10 cellular contexts compared by ENCODE assay signal in genomic region chr20:50980071-50980681, GRCh38. TPM values are rescaled to one million over a fixed set of nuclear protein-coding genes. Genes with fewer than 3 reads are reported as not detected.
DNase-seq lines count a peak whose midpoint lies in the region; ATAC-seq and TF ChIP-seq lines count a peak whose summit lies in the region.
"Had no signal": no experiment of that assay in that cellular context is flagged by ENCODE, and none has a peak within 500 bp of the region (broad histone marks: within the 10 kb centered on the region; RNA-seq: fewer than 3 reads in every experiment).

No MANE protein-coding gene starts in this region.

- peaks cover 32 to 56% of the 10 kb centered on the region in 2 donors for H3K27me3 Mint-ChIP-seq in stimulated activated naive B cell treated with anti-CD40 and anti-IgM and Interleukin-4, amounts not matched to agents 10 μg/mL and 1 μg/mL and 100 μg/mL, for 72 hours
- H3K27me3 Mint-ChIP-seq in mesothelial cell of epicardium (ENCODE audit: low read depth) = peaks cover 9% of the 10 kb centered on the region

- no peaks in the 10 kb centered on the region for H3K79me2 ChIP-seq in fibroblast of lung (ENCODE audit: control insufficient read depth, insufficient read depth, low read length)

- H3K9me3 Mint-ChIP-seq in stimulated activated naive B cell treated with anti-CD40 and anti-IgM and Interleukin-4, amounts not matched to agents 10 μg/mL and 1 μg/mL and 100 μg/mL, for 72 hours = no peaks in the 10 kb centered on the region
- peaks cover 4% of the 10 kb centered on the region for H3K9me3 Mint-ChIP-seq in mesothelial cell of epicardium
- H3K9me3 Mint-ChIP-seq: T-helper 1 cell treated with Interleukin-12 subunit alpha and Interleukin-12 subunit beta and Interleukin-4 antibody, amounts not matched to agents 30 μg/mL and 1 μg/mL, for 36 hours had no signal

- TF ChIP-seq CTCF in fibroblast of lung (conservative IDR thresholded peaks at IDR 0.05 in 1 of 2, IDR thresholded peaks at IDR 0.05 in 1 of 2; ENCODE audit: low read depth in 1 of 2, low read length in 2 of 2) (no peak), mesothelial cell of epicardium (IDR thresholded peaks at IDR 0.05; ENCODE audit: unreplicated experiment) (no peak)

- no peak overlapping the region for H3K4me3 Mint-ChIP-seq in stimulated activated naive B cell treated with anti-CD40 and anti-IgM and Interleukin-4, amounts not matched to agents 10 μg/mL and 1 μg/mL and 100 μg/mL, for 72 hours
- no peak overlapping the region for H3K4me3 Mint-ChIP-seq in mesothelial cell of epicardium
- H3K4me3 Mint-ChIP-seq: T-helper 1 cell treated with Interleukin-12 subunit alpha and Interleukin-12 subunit beta and Interleukin-4 antibody, amounts not matched to agents 30 μg/mL and 1 μg/mL, for 36 hours had no signal

- H3K27ac Mint-ChIP-seq in stimulated activated naive B cell treated with anti-CD40 and anti-IgM and Interleukin-4, amounts not matched to agents 10 μg/mL and 1 μg/mL and 100 μg/mL, for 72 hours = no peak overlapping the region
- no peak overlapping the region for H3K27ac Mint-ChIP-seq in mesothelial cell of epicardium
- H3K27ac Mint-ChIP-seq: T-helper 1 cell treated with Interleukin-12 subunit alpha and Interleukin-12 subunit beta and Interleukin-4 antibody, amounts not matched to agents 30 μg/mL and 1 μg/mL, for 36 hours had no signal

- H3K4me1 Mint-ChIP-seq in stimulated activated naive B cell treated with anti-CD40 and anti-IgM and Interleukin-4, amounts not matched to agents 10 μg/mL and 1 μg/mL and 100 μg/mL, for 72 hours = peaks cover 11 to 16% of the 10 kb centered on the region in 2 donors
- peaks cover 7% of the 10 kb centered on the region for H3K4me1 Mint-ChIP-seq in mesothelial cell of epicardium

- DNase-seq in activated T-cell treated with anti-CD3 and anti-CD28 coated beads for 24 hours (ENCODE audit: low read depth) (peak; percentile 27), activated T-cell treated with anti-CD3 and anti-CD28 coated beads for 4 hours (no peak), SJSA1 (ENCODE audit: low read depth in 1 of 2, low spot score in 2 of 2) (peak; percentile 81 to 90), fibroblast of lung (ENCODE audit: low read depth in 2 of 2) (peak; percentile 99 to 100), cerebellum (ENCODE audit: low spot score) (no peak), mesothelial cell of epicardium (ENCODE audit: low spot score in 2 of 2, unreplicated experiment in 2 of 2) (no peak)
- DNase-seq in stimulated activated naive B cell treated with anti-CD40 and anti-IgM and Interleukin-4, amounts not matched to agents 10 μg/mL and 1 μg/mL and 100 μg/mL, for 72 hours = no peak
- DNase-seq: DMS79 had no signal

- H3K36me3 ChIP-seq in SJSA1 = no peaks in the 10 kb centered on the region
- no peaks in the 10 kb centered on the region for H3K36me3 ChIP-seq in fibroblast of lung (ENCODE audit: control insufficient read depth, insufficient read depth, low read length)

- H3K9ac ChIP-seq in fibroblast of lung (ENCODE audit: insufficient read depth, low read length) = peak overlapping the region; percentile 1

- no peaks in the 10 kb centered on the region for H3K9me3 ChIP-seq in SJSA1 (replicated peaks)
- H3K9me3 ChIP-seq in fibroblast of lung (ENCODE audit: control insufficient read depth, insufficient read depth, low read depth, low read length) = no peaks in the 10 kb centered on the region

- H3K36me3 Mint-ChIP-seq in stimulated activated naive B cell treated with anti-CD40 and anti-IgM and Interleukin-4, amounts not matched to agents 10 μg/mL and 1 μg/mL and 100 μg/mL, for 72 hours = no peaks in the 10 kb centered on the region
- H3K36me3 Mint-ChIP-seq in mesothelial cell of epicardium = no peaks in the 10 kb centered on the region

- no peak overlapping the region for H2AFZ ChIP-seq in fibroblast of lung (ENCODE audit: low read length)

- no peak overlapping the region for H3K4me2 ChIP-seq in fibroblast of lung (ENCODE audit: extremely low read depth, insufficient read depth, low read length)

- H4K20me1 ChIP-seq in fibroblast of lung (ENCODE audit: control insufficient read depth, extremely low read depth, insufficient read depth, low read length) = no peaks in the 10 kb centered on the region

- no peaks in the 10 kb centered on the region for H3K27me3 ChIP-seq in SJSA1 (replicated peaks)
- H3K27me3 ChIP-seq in fibroblast of lung (ENCODE audit: control insufficient read depth, insufficient read depth, low read length) = no peaks in the 10 kb centered on the region

- H3K27ac ChIP-seq in SJSA1 = peak overlapping the region; percentile 80
- H3K27ac ChIP-seq in fibroblast of lung (ENCODE audit: insufficient read depth, low read length) = peak overlapping the region; percentile 85

- no peak overlapping the region for H3K4me3 ChIP-seq in SJSA1
- H3K4me3 ChIP-seq in fibroblast of lung (replicated peaks in 1 of 4; ENCODE audit: control extremely low read depth in 1 of 4, insufficient read depth in 1 of 4, low read depth in 3 of 4, low read length in 4 of 4) = no peak overlapping the region

- peak; percentile 50 to 78 for ATAC-seq in stimulated activated naive B cell treated with anti-CD40 and anti-IgM and Interleukin-4, amounts not matched to agents 10 μg/mL and 1 μg/mL and 100 μg/mL, for 72 hours (replicated peaks)
- no peak for ATAC-seq in HG03354 (IDR thresholded peaks at IDR 0.05; ENCODE audit: poor library complexity, severe bottlenecking, unreplicated experiment)

- H3K4me1 ChIP-seq in SJSA1 (replicated peaks) = peaks cover 29% of the 10 kb centered on the region
- peaks cover 22% of the 10 kb centered on the region for H3K4me1 ChIP-seq in fibroblast of lung (ENCODE audit: control insufficient read depth, extremely low read depth, insufficient read depth, low read length)

RNA-seq across cellular contexts. Expression of gene MOCS3, which starts 21.6 kb away (rescaled TPM):
- total RNA-seq in SJSA1 (2014; rRNA removed; shearing (Covaris generic)) = 6.2 and 7.2 TPM in 2 replicates
- total RNA-seq in fibroblast of lung (9.2 and 10.1 TPM in 2 replicates), cerebellum (5.5 TPM), mesothelial cell of epicardium (5.4 to 5.7 TPM (median 5.7 TPM) in 3 replicates)
- polyA plus RNA-seq in fibroblast of lung = 3.7 and 4.5 TPM in 2 replicates
- polyA plus RNA-seq in fibroblast of lung (2012) = 3.3 and 4.0 TPM in 2 replicates
- 5.4 and 7.3 TPM in 2 replicates for polyA minus RNA-seq in fibroblast of lung (ENCODE audit: low replicate concordance)

RNA-seq across cellular contexts. Expression of gene DPM1, which starts 21.8 kb away (rescaled TPM):
- 122 and 138 TPM in 2 replicates for total RNA-seq in SJSA1 (2014; rRNA removed; shearing (Covaris generic))
- total RNA-seq in fibroblast of lung (53.2 and 60.9 TPM in 2 replicates), cerebellum (23.6 TPM), mesothelial cell of epicardium (34.5 to 36.5 TPM (median 36.0 TPM) in 3 replicates)
- 89.1 and 103 TPM in 2 replicates for polyA plus RNA-seq in fibroblast of lung
- polyA plus RNA-seq in fibroblast of lung (2012) = 66.0 and 68.9 TPM in 2 replicates
- polyA minus RNA-seq in fibroblast of lung (ENCODE audit: low replicate concordance) = 5.9 and 6.6 TPM in 2 replicates

RNA-seq across cellular contexts. Expression of gene KCNG1, which starts 42.7 kb away (rescaled TPM):
- total RNA-seq in SJSA1 (2014; rRNA removed; shearing (Covaris generic)) = 17.7 and 31.0 TPM in 2 replicates
- total RNA-seq in fibroblast of lung (9.9 and 26.5 TPM in 2 replicates), cerebellum (3.5 TPM), mesothelial cell of epicardium (40.8 to 44.3 TPM (median 44.2 TPM) in 3 replicates)
- 0.73 and 1.8 TPM in 2 replicates for polyA plus RNA-seq in fibroblast of lung
- polyA plus RNA-seq in fibroblast of lung (2012) = 0.76 and 3.2 TPM in 2 replicates
- polyA minus RNA-seq in fibroblast of lung (ENCODE audit: low replicate concordance) = 1.1 and 2.6 TPM in 2 replicates

RNA-seq across cellular contexts. Expression of gene ADNP, which starts 48.9 kb away (rescaled TPM):
- total RNA-seq in SJSA1 (2014; rRNA removed; shearing (Covaris generic)) = 18.2 and 20.4 TPM in 2 replicates
- 32.1 and 40.0 TPM in 2 replicates for total RNA-seq in fibroblast of lung
- polyA plus RNA-seq in fibroblast of lung = 25.7 and 29.4 TPM in 2 replicates
- polyA plus RNA-seq in fibroblast of lung (2012) = 33.8 and 34.1 TPM in 2 replicates
- polyA minus RNA-seq in fibroblast of lung (ENCODE audit: low replicate concordance) = 35.2 and 46.4 TPM in 2 replicates
- total RNA-seq in cerebellum = 84.3 TPM
- 158 to 165 TPM (median 159 TPM) in 3 replicates for total RNA-seq in mesothelial cell of epicardium

Comparison
In these comparisons a context has a peak if more than half of its experiments do, and no peak if none do; other contexts are left out.
1. DNase-seq: peak in activated T-cell treated with anti-CD3 and anti-CD28 coated beads for 24 hours (single experiment), SJSA1 (2 of 2) and fibroblast of lung (2 of 2); none in activated T-cell treated with anti-CD3 and anti-CD28 coated beads for 4 hours (single experiment), stimulated activated naive B cell treated with anti-CD40 and anti-IgM and Interleukin-4, amounts not matched to agents 10 μg/mL and 1 μg/mL and 100 μg/mL, for 72 hours (single experiment), cerebellum (single experiment) and mesothelial cell of epicardium (0 of 2).